Comparison of ENCODE assay signal across 27 cellular contexts in genomic region chr6:46422619-46423018, GRCh38.
"Had no signal": no experiment of that assay in that cellular context is flagged by ENCODE, and none has a peak within 500 bp of the region (broad histone marks: within the 10 kb centered on the region; RNA-seq: fewer than 3 reads in every experiment).

No MANE protein-coding gene starts in this region.

- H3K4me3 Mint-ChIP-seq: activated CD8-positive, alpha-beta memory T cell treated with anti-CD3 and anti-CD28 coated beads, Interleukin-2, amount 10 ng/mL, durations not matched to agents 7 days and 5 days; activated naive CD4-positive, alpha-beta T cell treated with anti-CD3 and anti-CD28 coated beads, Interleukin-2, amount 50 U/mL, for 24 hours; activated T-cell treated with anti-CD3 and anti-CD28 coated beads, Interleukin-2, amount 50 U/mL, for 24 hours; activated T-helper 1 cell treated with anti-CD3 and anti-CD28 coated beads, Interleukin-12 subunit alpha, Interleukin-12 subunit beta, Interleukin-2, Interleukin-4 antibody, amounts not matched to agents 30 ng/mL and 10 ng/mL and 1 ng/mL, durations not matched to agents 14 hours and 24 hours and 36 hours; brain; T-helper 1 cell treated with Interleukin-12 subunit alpha and Interleukin-12 subunit beta and Interleukin-4 antibody, amounts not matched to agents 30 μg/mL and 1 μg/mL, for 36 hours; WTC11 had no signal

- ATAC-seq: activated CD8-positive, alpha-beta memory T cell treated with anti-CD3 and anti-CD28 coated beads, Interleukin-2, amount 10 ng/mL, durations not matched to agents 7 days and 5 days; Panc1 had no signal

- FAIRE-seq: astrocyte had no signal

- H3K27ac Mint-ChIP-seq: activated CD8-positive, alpha-beta memory T cell treated with anti-CD3 and anti-CD28 coated beads, Interleukin-2, amount 10 ng/mL, durations not matched to agents 7 days and 5 days; activated naive CD4-positive, alpha-beta T cell treated with anti-CD3 and anti-CD28 coated beads, Interleukin-2, amount 50 U/mL, for 24 hours; activated T-cell treated with anti-CD3 and anti-CD28 coated beads, Interleukin-2, amount 50 U/mL, for 24 hours; activated T-helper 1 cell treated with anti-CD3 and anti-CD28 coated beads, Interleukin-12 subunit alpha, Interleukin-12 subunit beta, Interleukin-2, Interleukin-4 antibody, amounts not matched to agents 30 ng/mL and 10 ng/mL and 1 ng/mL, durations not matched to agents 14 hours and 24 hours and 36 hours; brain; T-helper 1 cell treated with Interleukin-12 subunit alpha and Interleukin-12 subunit beta and Interleukin-4 antibody, amounts not matched to agents 30 μg/mL and 1 μg/mL, for 36 hours; WTC11 had no signal

- H3K27me3 ChIP-seq: cardiac muscle cell, MG63 had no signal

- H3K36me3 Mint-ChIP-seq: activated CD8-positive, alpha-beta memory T cell treated with anti-CD3 and anti-CD28 coated beads, Interleukin-2, amount 10 ng/mL, durations not matched to agents 7 days and 5 days; activated naive CD4-positive, alpha-beta T cell treated with anti-CD3 and anti-CD28 coated beads, Interleukin-2, amount 50 U/mL, for 24 hours; brain; WTC11 had no signal

- H3K4me1 Mint-ChIP-seq: activated CD8-positive, alpha-beta memory T cell treated with anti-CD3 and anti-CD28 coated beads, Interleukin-2, amount 10 ng/mL, durations not matched to agents 7 days and 5 days; activated naive CD4-positive, alpha-beta T cell treated with anti-CD3 and anti-CD28 coated beads, Interleukin-2, amount 50 U/mL, for 24 hours; brain had no signal

- H3K36me3 ChIP-seq: cardiac muscle cell, MG63 had no signal

- H3K27ac ChIP-seq: cardiac muscle cell, RWPE1 had no signal

- H3K4me3 ChIP-seq: cardiac muscle cell, MG63 had no signal

- H3K9me3 ChIP-seq: MG63 had no signal

- H3K9me3 Mint-ChIP-seq: activated naive CD4-positive, alpha-beta T cell treated with anti-CD3 and anti-CD28 coated beads, Interleukin-2, amount 50 U/mL, for 24 hours; activated T-cell treated with anti-CD3 and anti-CD28 coated beads, Interleukin-2, amount 50 U/mL, for 24 hours; activated T-helper 1 cell treated with anti-CD3 and anti-CD28 coated beads, Interleukin-12 subunit alpha, Interleukin-12 subunit beta, Interleukin-2, Interleukin-4 antibody, amounts not matched to agents 30 ng/mL and 10 ng/mL and 1 ng/mL, durations not matched to agents 14 hours and 24 hours and 36 hours; brain; T-helper 1 cell treated with Interleukin-12 subunit alpha and Interleukin-12 subunit beta and Interleukin-4 antibody, amounts not matched to agents 30 μg/mL and 1 μg/mL, for 36 hours; WTC11 had no signal

- DNase-seq: activated CD4-positive, alpha-beta T cell treated with anti-CD3 and anti-CD28 coated beads for 48 hours; activated CD4-positive, alpha-beta T cell treated with anti-CD3 and anti-CD28 coated beads, Interleukin-2, amount 50 U/mL, for 48 hours; activated CD4-positive, CD25-positive, alpha-beta regulatory T cell treated with anti-CD3 and anti-CD28 coated beads, Interleukin-2, amount 50 U/mL, for 72 hours; activated CD8-positive, alpha-beta memory T cell treated with anti-CD3 and anti-CD28 coated beads, Interleukin-2, amount 10 ng/mL, durations not matched to agents 7 days and 5 days; activated effector memory CD4-positive, alpha-beta T cell treated with Interleukin-2 at 50 U/mL for 16 hours; activated naive CD4-positive, alpha-beta T cell; activated T-cell treated with anti-CD3 and anti-CD28 coated beads, Interleukin-2, amount 50 U/mL, for 24 hours; MG63; NCI-H1105; NCI-H1436; NCI-H1694 treated with DMSO at 0.1 percent for 48 hours; NCI-H2029 treated with DMSO at 0.1 percent for 48 hours; NCI-H345; NCI-H510A; NCI-H526 treated with DMSO at 0.1 percent for 48 hours; OCI-M1; SHP77 treated with DMSO at 0.1 percent for 48 hours; T-helper 9 cell had no signal
